16 cellular contexts compared by ENCODE assay signal in genomic region chr17:1737531-1738291, GRCh38. TPM values are rescaled to one million over a fixed set of nuclear protein-coding genes. Genes with fewer than 3 reads are reported as not detected.
A peak's percentile ranks its signal among the peaks of the same experiment; 100 is the strongest.
DNase-seq lines count a peak whose midpoint lies in the region; ATAC-seq, FAIRE-seq and TF ChIP-seq lines count a peak whose summit lies in the region.
"Had no signal": no experiment of that assay in that cellular context is flagged by ENCODE, and none has a peak within 500 bp of the region (broad histone marks: within the 10 kb centered on the region; RNA-seq: fewer than 3 reads in every experiment).

No MANE protein-coding gene starts in this region.

- DNase-seq in Right ventricle myocardium inferior (ENCODE audit: missing footprints): no peak
- DNase-seq in right atrium auricular region (ENCODE audit: low spot score): no peak
- DNase-seq in kidney: no peak
- DNase-seq in vagina (ENCODE audit: extremely low spot score in 2 of 2): no peak
- no peak for DNase-seq in central memory CD4-positive, alpha-beta T cell
- no peak for DNase-seq in NCI-H187 treated with DMSO at 0.1 percent for 48 hours (lab: John Stamatoyannopoulos, UW)
- DNase-seq: anterior cingulate cortex, GDM1, MG63, NCI-H748 treated with DMSO at 0.1 percent for 48 hours, occipital lobe, T-helper 9 cell had no signal

- H3K4me1 ChIP-seq in right atrium auricular region (peaks cover 0 to 28% of the 10 kb centered on the region in 2 donors), kidney (ENCODE audit: control insufficient read depth in 1 of 2, insufficient read depth in 1 of 2, low read depth in 1 of 2, low read length in 2 of 2) (peaks cover 10 to 26% of the 10 kb centered on the region in 2 donors), vagina (peaks cover 26% of the 10 kb centered on the region)

- H3K27ac ChIP-seq in right atrium auricular region (peak overlapping the region in 1 of 2 donors; percentile 25), kidney (ENCODE audit: low read depth in 2 of 2, low read length in 2 of 2) (peak overlapping the region; percentile 76 to 83), vagina (peak overlapping the region; percentile 80)

- FAIRE-seq in kidney (lab: Jason Lieb, UNC): no peak
- FAIRE-seq: A549, GM19239 had no signal

- H3K36me3 ChIP-seq in right atrium auricular region (peaks cover 31% of the 10 kb centered on the region), kidney (ENCODE audit: control insufficient read depth in 1 of 2, insufficient read depth in 2 of 2, low read length in 2 of 2) (peaks cover 3% of the 10 kb centered on the region in 2 donors), vagina (peaks cover 0 to 18% of the 10 kb centered on the region in 2 donors)
- H3K36me3 ChIP-seq: MG63 had no signal

- intact Hi-C loops in Right ventricle myocardium inferior (cut with DNase I) (no loop called here), kidney (cut with DNase I) (no loop called here), vagina (cut with DNase I) (no loop called here)

- H3K9me3 ChIP-seq in right atrium auricular region: no peaks in the 10 kb centered on the region
- no peaks in the 10 kb centered on the region for H3K9me3 ChIP-seq in kidney (ENCODE audit: control insufficient read depth in 1 of 2, low read length in 2 of 2)
- H3K9me3 ChIP-seq in vagina: no peaks in the 10 kb centered on the region
- H3K9me3 ChIP-seq: A549, MG63 had no signal

- TF ChIP-seq POLR2A in vagina (IDR thresholded peaks at IDR 0.05): no peak

- TF ChIP-seq CTCF in right atrium auricular region (IDR thresholded peaks at IDR 0.05) (no peak), kidney (IDR thresholded peaks at IDR 0.05; ENCODE audit: borderline replicate concordance, extremely low read depth, insufficient read depth) (no peak), vagina (IDR thresholded peaks at IDR 0.05) (no peak)

- peak; percentile 37 for ATAC-seq in Right ventricle myocardium inferior

- H3K27me3 ChIP-seq in right atrium auricular region (no peaks in the 10 kb centered on the region), vagina (no peaks in the 10 kb centered on the region)
- H3K27me3 ChIP-seq: MG63 had no signal

- H3K4me3 ChIP-seq in right atrium auricular region: no peak overlapping the region
- peak overlapping the region in 1 of 2 donors; percentile 35 for H3K4me3 ChIP-seq in kidney (ENCODE audit: low read length in 2 of 2)
- H3K4me3 ChIP-seq in vagina: no peak overlapping the region
- H3K4me3 ChIP-seq: A549, MG63, smooth muscle cell had no signal

- peak overlapping the region in 1 of 2 donors; percentile 48 for H3K9ac ChIP-seq in kidney (ENCODE audit: low read length in 2 of 2)

RNA-seq across cellular contexts. Expression of gene SERPINF2, which starts 5.0 kb away (rescaled TPM):
- total RNA-seq in Right ventricle myocardium inferior (0.73 TPM), right atrium auricular region (1 to 10 TPM; 1.0 to 1.5 TPM), kidney (30.6 TPM), vagina (23.8 TPM)
- polyA plus RNA-seq in kidney (ENCODE audit: insufficient read depth, low read depth, low replicate concordance): 209 TPM

RNA-seq across cellular contexts. Expression of gene WDR81, which starts 13.2 kb away (rescaled TPM):
- total RNA-seq in Right ventricle myocardium inferior: 10.4 TPM
- 10 to 100 TPM; 10.9 to 17.9 TPM for total RNA-seq in right atrium auricular region
- total RNA-seq in kidney: 28.5 TPM
- 16.1 TPM for polyA plus RNA-seq in kidney (ENCODE audit: insufficient read depth, low read depth, low replicate concordance)
- 57.2 TPM for total RNA-seq in vagina

RNA-seq across cellular contexts. Expression of gene SERPINF1, which starts 24.1 kb away (rescaled TPM):
- total RNA-seq in Right ventricle myocardium inferior: 198 TPM
- total RNA-seq in right atrium auricular region: 100 to 1,000 TPM; 348 to 498 TPM
- total RNA-seq in kidney: 121 TPM
- polyA plus RNA-seq in kidney (ENCODE audit: insufficient read depth, low read depth, low replicate concordance): 36.2 TPM
- total RNA-seq in vagina: 1,040 TPM
- total RNA-seq: dermis microvascular lymphatic vessel endothelial cell had no signal

RNA-seq across cellular contexts. Expression of gene TLCD2, which starts 27.5 kb away (rescaled TPM):
- total RNA-seq in Right ventricle myocardium inferior: 2.4 TPM
- 1 to 10 TPM; 1.1 to 3.7 TPM for total RNA-seq in right atrium auricular region
- 6.2 TPM for total RNA-seq in kidney
- 1.3 TPM for polyA plus RNA-seq in kidney (ENCODE audit: insufficient read depth, low read depth, low replicate concordance)
- 10.8 TPM for total RNA-seq in vagina

RNA-seq across cellular contexts. Expression of gene PRPF8, which starts 53.0 kb away (rescaled TPM):
- total RNA-seq in Right ventricle myocardium inferior (120 TPM), right atrium auricular region (100 to 1,000 TPM in 1 of 2 donors, 10 to 100 TPM in 1; 90.1 to 144 TPM), kidney (236 TPM), vagina (247 TPM)
- 181 TPM for polyA plus RNA-seq in kidney (ENCODE audit: insufficient read depth, low read depth, low replicate concordance)

Comparison
In these comparisons a context has a peak if more than half of its experiments do, and no peak if none do; other contexts are left out.
1. RNA of gene SERPINF2, which starts 5.0 kb away (total RNA-seq): 30.6 TPM in kidney (single experiment) and 23.8 TPM in vagina (single experiment); 1.0 to 1.5 TPM in right atrium auricular region and 0.73 TPM in Right ventricle myocardium inferior (single experiment); every median in the first group is over 10 times any median in the second.